In genomic region chr19:32350492-32350891, GRCh38 we compare ENCODE assay signal across 11 cellular contexts. TPM values are rescaled to one million over a fixed set of nuclear protein-coding genes. Genes with fewer than 3 reads are reported as not detected.
A peak's percentile ranks its signal among the peaks of the same experiment; 100 is the strongest.
DNase-seq lines count a peak whose midpoint lies in the region; ATAC-seq and TF ChIP-seq lines count a peak whose summit lies in the region.
"Had no signal": no experiment of that assay in that cellular context is flagged by ENCODE, and none has a peak within 500 bp of the region (broad histone marks: within the 10 kb centered on the region; RNA-seq: fewer than 3 reads in every experiment).

No MANE protein-coding gene starts in this region.

- H3K9me3 ChIP-seq in left ventricle myocardium inferior (replicated peaks) (no peaks in the 10 kb centered on the region), mesenchymal stem cell (ENCODE audit: control insufficient read depth, low read length) (no peaks in the 10 kb centered on the region)
- H3K9me3 ChIP-seq: BLaER1 had no signal

- no peak overlapping the region for H2AFZ ChIP-seq in mesenchymal stem cell (ENCODE audit: low read depth, low read length)

- H3K4me3 Mint-ChIP-seq in activated naive CD8-positive, alpha-beta T cell treated with anti-CD3 and anti-CD28 coated beads, Interleukin-2, amount 50 U/mL, for 24 hours: peak overlapping the region; percentile 24
- H3K4me3 Mint-ChIP-seq in type B pancreatic cell: peak overlapping the region; percentile 21

- no peak for ATAC-seq in left cardiac atrium
- ATAC-seq in activated naive CD8-positive, alpha-beta T cell treated with anti-CD3 and anti-CD28 coated beads, Interleukin-2, amount 50 U/mL, for 24 hours: no peak
- ATAC-seq in HG02938 (IDR thresholded peaks at IDR 0.05; ENCODE audit: unreplicated experiment): no peak

- H4K8ac ChIP-seq in mesenchymal stem cell (ENCODE audit: low read length): no peak overlapping the region

- H3K4me1 Mint-ChIP-seq in activated naive CD8-positive, alpha-beta T cell treated with anti-CD3 and anti-CD28 coated beads, Interleukin-2, amount 50 U/mL, for 24 hours: peaks cover 89% of the 10 kb centered on the region
- H3K4me1 Mint-ChIP-seq in type B pancreatic cell (ENCODE audit: unreplicated experiment): peaks cover 21% of the 10 kb centered on the region

- no peak overlapping the region for H3K4ac ChIP-seq in mesenchymal stem cell (ENCODE audit: low read depth in 1 of 2, low read length in 2 of 2)

- no peak overlapping the region for H2AK5ac ChIP-seq in mesenchymal stem cell (ENCODE audit: low read length, severe bottlenecking)

- no peak overlapping the region for H4K91ac ChIP-seq in mesenchymal stem cell (ENCODE audit: low read length)

- H3K23ac ChIP-seq in mesenchymal stem cell (ENCODE audit: low read length in 2 of 2): no peak overlapping the region

- H3K27ac Mint-ChIP-seq in activated naive CD8-positive, alpha-beta T cell treated with anti-CD3 and anti-CD28 coated beads, Interleukin-2, amount 50 U/mL, for 24 hours: no peak overlapping the region
- peak overlapping the region; percentile 77 for H3K27ac Mint-ChIP-seq in type B pancreatic cell

- peak overlapping the region; percentile 30 for H3K9ac ChIP-seq in mesenchymal stem cell (ENCODE audit: low read length)
- H3K9ac ChIP-seq: BLaER1 had no signal

- peaks cover 80% of the 10 kb centered on the region for H3K36me3 Mint-ChIP-seq in activated naive CD8-positive, alpha-beta T cell treated with anti-CD3 and anti-CD28 coated beads, Interleukin-2, amount 50 U/mL, for 24 hours (ENCODE audit: low read depth)
- H3K36me3 Mint-ChIP-seq in type B pancreatic cell: peaks cover 50% of the 10 kb centered on the region

- H3K27ac ChIP-seq in left ventricle myocardium inferior (replicated peaks) (peak overlapping the region; percentile 67), mesenchymal stem cell (ENCODE audit: low read length, poor library complexity, severe bottlenecking) (no peak overlapping the region)
- H3K27ac ChIP-seq: BLaER1 had no signal

- H3K4me2 ChIP-seq in mesenchymal stem cell (ENCODE audit: low read length, poor library complexity, severe bottlenecking): no peak overlapping the region
- H3K4me2 ChIP-seq: BLaER1 had no signal

- H3K4me1 ChIP-seq in left ventricle myocardium inferior: peaks cover 75% of the 10 kb centered on the region
- H3K4me1 ChIP-seq in mesenchymal stem cell (ENCODE audit: control insufficient read depth, insufficient read depth, low read depth, low read length): peaks cover 3% of the 10 kb centered on the region

- H3K4me3 ChIP-seq in left ventricle myocardium inferior: no peak overlapping the region
- H3K4me3 ChIP-seq in mesenchymal stem cell (ENCODE audit: insufficient read depth in 1 of 2, low read depth in 1 of 2, low read length in 2 of 2): no peak overlapping the region
- H3K4me3 ChIP-seq: BLaER1 had no signal

- H3K79me1 ChIP-seq in mesenchymal stem cell (replicated peaks; ENCODE audit: low read length, poor library complexity, severe bottlenecking): peaks cover 32% of the 10 kb centered on the region

- no peak overlapping the region for H2BK15ac ChIP-seq in mesenchymal stem cell (ENCODE audit: low read depth, poor library complexity, severe bottlenecking)

- H3K36me3 ChIP-seq in left ventricle myocardium inferior (peaks cover 58% of the 10 kb centered on the region), mesenchymal stem cell (ENCODE audit: control insufficient read depth in 1 of 2, insufficient read depth in 2 of 2, low read depth in 1 of 2, low read length in 2 of 2) (peaks cover 18 to 60% of the 10 kb centered on the region in 2 experiments)

- H3K27me3 ChIP-seq in left ventricle myocardium inferior (ENCODE audit: low read depth) (no peaks in the 10 kb centered on the region), mesenchymal stem cell (ENCODE audit: control insufficient read depth in 1 of 2, insufficient read depth in 1 of 2, low read length in 2 of 2) (no peaks in the 10 kb centered on the region)
- H3K27me3 ChIP-seq: BLaER1 had no signal

- TF ChIP-seq CTCF in left ventricle myocardium inferior (IDR thresholded peaks at IDR 0.05; ENCODE audit: borderline replicate concordance) (no peak), type B pancreatic cell (conservative IDR thresholded peaks at IDR 0.05) (no peak)

- H2BK5ac ChIP-seq in mesenchymal stem cell (ENCODE audit: low read depth, low read length, poor library complexity, severe bottlenecking): no peak overlapping the region

- 80% methylated on average over 1 of the region's 3 CpGs for WGBS in mesenchymal stem cell

- no peak overlapping the region for H3K14ac ChIP-seq in mesenchymal stem cell (ENCODE audit: low read length in 2 of 2)

- no peak overlapping the region for H3K18ac ChIP-seq in mesenchymal stem cell (ENCODE audit: low read depth in 1 of 2, low read length in 2 of 2)

- DNase-seq in left ventricle myocardium inferior (no peak), left cardiac atrium (no peak), mesenchymal stem cell (no peak), type B pancreatic cell (ENCODE audit: extremely low spot score, unreplicated experiment) (no peak), iPS-NIHi11 (ENCODE audit: low spot score) (no peak), SHP77 treated with DMSO at 0.1 percent for 48 hours (lab: John Stamatoyannopoulos, UW) (no peak)
- no peak for DNase-seq in activated naive CD8-positive, alpha-beta T cell treated with anti-CD3 and anti-CD28 coated beads, Interleukin-2, amount 50 U/mL, for 24 hours
- DNase-seq: GOT3, right cardiac atrium had no signal

- no peaks in the 10 kb centered on the region for H3K27me3 Mint-ChIP-seq in activated naive CD8-positive, alpha-beta T cell treated with anti-CD3 and anti-CD28 coated beads, Interleukin-2, amount 50 U/mL, for 24 hours
- no peaks in the 10 kb centered on the region for H3K27me3 Mint-ChIP-seq in type B pancreatic cell

- H2BK120ac ChIP-seq in mesenchymal stem cell (ENCODE audit: low read depth, low read length): no peak overlapping the region

- peaks cover 3% of the 10 kb centered on the region for H3K9me3 Mint-ChIP-seq in activated naive CD8-positive, alpha-beta T cell treated with anti-CD3 and anti-CD28 coated beads, Interleukin-2, amount 50 U/mL, for 24 hours
- peaks cover 5% of the 10 kb centered on the region for H3K9me3 Mint-ChIP-seq in type B pancreatic cell

- intact Hi-C loops in left ventricle myocardium inferior (cut with micrococcal nuclease) (no loop called here), left cardiac atrium (cut with DNase I) (no loop called here)

- no peak overlapping the region for H2BK12ac ChIP-seq in mesenchymal stem cell (ENCODE audit: low read length in 2 of 2)

RNA-seq across cellular contexts. Expression of gene ZNF507, which starts 5.1 kb away (rescaled TPM):
- total RNA-seq in left ventricle myocardium inferior: 17.7 TPM
- 10 to 100 TPM; 14.3 to 14.7 TPM for total RNA-seq in left cardiac atrium
- polyA plus RNA-seq in mesenchymal stem cell (2013, experiment 1 of 2): 8.9 TPM
- 8.9 TPM for polyA plus RNA-seq in mesenchymal stem cell (2013, experiment 2 of 2)
- 22.4 and 32.5 TPM in 2 replicates for total RNA-seq in type B pancreatic cell (ENCODE audit: low replicate concordance)

RNA-seq across cellular contexts. Expression of gene DPY19L3, which starts 55.1 kb away (rescaled TPM):
- total RNA-seq in left ventricle myocardium inferior (5.2 TPM), left cardiac atrium (10 to 100 TPM; 13.4 to 13.8 TPM), type B pancreatic cell (ENCODE audit: low replicate concordance) (25.5 and 75.2 TPM in 2 replicates)
- 25.6 TPM for polyA plus RNA-seq in mesenchymal stem cell (2013, experiment 1 of 2)
- 24.9 TPM for polyA plus RNA-seq in mesenchymal stem cell (2013, experiment 2 of 2)
